Comparison of ENCODE assay signal across 8 cellular contexts in the genomic region with DNA sequence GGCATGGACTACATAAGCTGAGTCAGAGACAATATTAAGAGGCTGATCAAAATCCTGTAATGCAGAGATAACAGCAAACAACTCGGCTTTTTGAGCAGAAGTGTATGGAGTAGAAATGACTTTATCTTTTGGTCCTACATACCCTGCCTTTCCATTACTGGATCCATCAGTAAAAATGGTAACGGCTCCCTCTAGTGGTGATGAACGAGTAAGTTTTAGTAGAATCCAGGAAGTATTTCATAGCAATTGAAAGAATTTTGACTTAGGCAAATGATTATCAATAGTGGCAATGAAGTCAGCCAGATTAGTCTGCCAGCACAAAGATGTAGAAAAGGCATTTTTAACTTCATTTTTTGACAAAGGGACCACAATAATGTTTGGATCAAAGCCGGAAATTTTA.
DNase-seq lines count a peak whose midpoint lies in the region; TF ChIP-seq lines count a peak whose summit lies in the region.
"Not testable (repeated sequence)": the region's sequence is repeated elsewhere in the genome, so short reads cannot be mapped to it uniquely, and the experiment has no call there.

No MANE protein-coding gene starts in this region.

- H3K27me3 Mint-ChIP-seq in T-helper 2 cell treated with Interferon-gamma antibody and Interleukin-4, amounts not matched to agents 5 μg/mL and 100 μg/mL, for 36 hours (ENCODE audit: low read depth): not testable (repeated sequence)
- peaks cover 28% of the 10 kb centered on the region for H3K27me3 Mint-ChIP-seq in osteocyte (ENCODE audit: unreplicated experiment)

- not testable (repeated sequence) for H4K20me1 ChIP-seq in hepatocyte (ENCODE audit: insufficient read depth, poor library complexity, severe bottlenecking)

- 0% methylated on average over 4 of the region's 4 CpGs for WGBS in hepatocyte (ENCODE audit: low lambda C conversion rate, missing lambda C conversion rate)

- H3K4me3 Mint-ChIP-seq in T-helper 2 cell treated with Interferon-gamma antibody and Interleukin-4, amounts not matched to agents 5 μg/mL and 100 μg/mL, for 36 hours: peak overlapping the region; percentile 9
- not testable (repeated sequence) for H3K4me3 Mint-ChIP-seq in osteocyte (ENCODE audit: unreplicated experiment)

- not testable (repeated sequence) for H3K27me3 ChIP-seq in BE2C, hepatocyte

- H3K4me1 ChIP-seq in BE2C; hepatocyte (ENCODE audit: insufficient read depth): not testable (repeated sequence)

- not testable (repeated sequence) for DNase-seq in BE2C; T-helper 2 cell treated with Interferon-gamma antibody and Interleukin-4, amounts not matched to agents 5 μg/mL and 100 μg/mL, for 36 hours (ENCODE audit: low spot score); osteocyte (ENCODE audit: extremely low spot score, unreplicated experiment)
- DNase-seq in NCI-H1105 treated with DMSO at 0.1 percent for 48 hours (lab: John Stamatoyannopoulos, UW): peak; percentile 48
- peak; percentile 81 for DNase-seq in NCI-H748 treated with DMSO at 0.1 percent for 48 hours (lab: John Stamatoyannopoulos, UW)
- peak; percentile 61 for DNase-seq in choroid plexus epithelial cell (ENCODE audit: low read depth)
- peak; percentile 67 for DNase-seq in hepatocyte (ENCODE audit: low spot score)

- H3K4me1 Mint-ChIP-seq in T-helper 2 cell treated with Interferon-gamma antibody and Interleukin-4, amounts not matched to agents 5 μg/mL and 100 μg/mL, for 36 hours (ENCODE audit: low read depth): peaks cover 27% of the 10 kb centered on the region
- H3K4me1 Mint-ChIP-seq in osteocyte (ENCODE audit: unreplicated experiment): not testable (repeated sequence)

- H3K36me3 Mint-ChIP-seq in T-helper 2 cell treated with Interferon-gamma antibody and Interleukin-4, amounts not matched to agents 5 μg/mL and 100 μg/mL, for 36 hours (ENCODE audit: low read depth); osteocyte (ENCODE audit: unreplicated experiment): not testable (repeated sequence)

- H2AFZ ChIP-seq in hepatocyte: peak overlapping the region; percentile 52

- not testable (repeated sequence) for H3K9me3 ChIP-seq in BE2C; hepatocyte (ENCODE audit: low read depth)

- H3K27ac ChIP-seq in hepatocyte: peak overlapping the region; percentile 69

- peaks cover 18% of the 10 kb centered on the region for H3K9me3 Mint-ChIP-seq in T-helper 2 cell treated with Interferon-gamma antibody and Interleukin-4, amounts not matched to agents 5 μg/mL and 100 μg/mL, for 36 hours
- not testable (repeated sequence) for H3K9me3 Mint-ChIP-seq in osteocyte (ENCODE audit: unreplicated experiment)

- not testable (repeated sequence) for H3K27ac Mint-ChIP-seq in T-helper 2 cell treated with Interferon-gamma antibody and Interleukin-4, amounts not matched to agents 5 μg/mL and 100 μg/mL, for 36 hours; osteocyte (ENCODE audit: unreplicated experiment)

- peak overlapping the region; percentile 68 for H3K4me2 ChIP-seq in hepatocyte

- not testable (repeated sequence) for H3K79me2 ChIP-seq in hepatocyte

- not testable (repeated sequence) for H3K9me2 ChIP-seq in hepatocyte (replicated peaks; ENCODE audit: insufficient read depth)

- not testable (repeated sequence) for H3K36me3 ChIP-seq in BE2C; hepatocyte (replicated peaks; ENCODE audit: insufficient read depth, low read depth)

- H3K4me3 ChIP-seq in BE2C (ENCODE audit: low read depth, low read length); choroid plexus epithelial cell (ENCODE audit: low read depth, low read length); hepatocyte: not testable (repeated sequence)

- TF ChIP-seq CTCF in BE2C (IDR thresholded peaks at IDR 0.05; ENCODE audit: low read depth, low read length) (peak; percentile 23; the same call in 1 of the 2 replicates), GM12873 (IDR thresholded peaks at IDR 0.05; ENCODE audit: insufficient read depth, low read depth, low read length, missing control alignments) (peak; percentile 24), choroid plexus epithelial cell (conservative IDR thresholded peaks at IDR 0.05; ENCODE audit: low read depth, low read length) (peak; percentile 16), hepatocyte (IDR thresholded peaks at IDR 0.05; ENCODE audit: poor library complexity) (peak; percentile 36), osteocyte (IDR thresholded peaks at IDR 0.05) (peak; percentile 41)
